In genomic region chr1:43969746-43970466, GRCh38 we compare ENCODE assay signal across 1 cellular context.
TF ChIP-seq lines count a peak whose summit lies in the region.

TSS of gene DPH2 (plus strand) at chr1:43970010. CDS start at chr1:43970176, 166 bp downstream.

TF ChIP-seq in H1, 55 proteins besides CTCF, POLR2A, EP300 and RAD21 (continued from another document):
- TF ChIP-seq HDAC2 (IDR thresholded peaks at IDR 0.05; ENCODE audit: borderline replicate concordance in 1 of 2, low read depth in 2 of 2, low read length in 2 of 2) (peak in 1 of 2 experiments; percentile 97; a peak in 1 of 4 replicates), BRCA1 (IDR thresholded peaks at IDR 0.05; ENCODE audit: low read depth, low read length) (no peak), NRF1 (IDR thresholded peaks at IDR 0.05; ENCODE audit: low read depth, low read length) (no peak), KDM4A (IDR thresholded peaks at IDR 0.05; ENCODE audit: low read depth, low read length, severe bottlenecking) (peak; percentile 38), TCF12 (IDR thresholded peaks at IDR 0.05; ENCODE audit: low read depth, low read length) (no peak), TAF7 (optimal IDR thresholded peaks at IDR 0.05; ENCODE audit: borderline replicate concordance, low read depth, low read length) (no peak), CHD7 (IDR thresholded peaks at IDR 0.05; ENCODE audit: insufficient replicate concordance, low read length) (no peak), SAP30 (IDR thresholded peaks at IDR 0.05; ENCODE audit: insufficient read depth, insufficient replicate concordance, low read length) (peak; percentile 98), SRF (IDR thresholded peaks at IDR 0.05; ENCODE audit: low read depth, low read length) (no peak), GABPA (IDR thresholded peaks at IDR 0.05; ENCODE audit: borderline replicate concordance, insufficient read depth, low read length) (peak; percentile 92), EZH2 (IDR thresholded peaks at IDR 0.05; ENCODE audit: low read depth, low read length, severe bottlenecking) (no peak), POU5F1 (IDR thresholded peaks at IDR 0.05; ENCODE audit: low read depth, low read length) (no peak), JUND (IDR thresholded peaks at IDR 0.05; ENCODE audit: low read length) (no peak), SP1 (IDR thresholded peaks at IDR 0.05; ENCODE audit: low read depth, low read length) (peak; percentile 90), MAX (IDR thresholded peaks at IDR 0.05) (peak; percentile 90), RFX5 (IDR thresholded peaks at IDR 0.05; ENCODE audit: borderline replicate concordance, low read depth, low read length) (no peak), GTF2F1 (IDR thresholded peaks at IDR 0.05; ENCODE audit: borderline replicate concordance, low read depth, low read length) (no peak), CHD1 (IDR thresholded peaks at IDR 0.05; ENCODE audit: low read depth, low read length) (no peak), CREB1 (IDR thresholded peaks at IDR 0.05) (peak; percentile 44; the same call in 1 of the 2 replicates), ZNF274 (IDR thresholded peaks at IDR 0.05; ENCODE audit: borderline replicate concordance, extremely low read depth, low read length) (no peak), YY1 (IDR thresholded peaks at IDR 0.05; ENCODE audit: low read depth, low read length) (no peak), KDM1A (IDR thresholded peaks at IDR 0.05; ENCODE audit: borderline replicate concordance, low read length) (no peak), CTBP2 (IDR thresholded peaks at IDR 0.05; ENCODE audit: borderline replicate concordance, insufficient read depth, insufficient read length, low read length) (no peak), CBX5 (IDR thresholded peaks at IDR 0.05; ENCODE audit: low read depth, low read length) (no peak), SP2 (IDR thresholded peaks at IDR 0.05; ENCODE audit: low read length) (peak; percentile 38; the same call in 1 of the 2 replicates), SP4 (IDR thresholded peaks at IDR 0.05; ENCODE audit: low read length) (no peak), RXRA (IDR thresholded peaks at IDR 0.05; ENCODE audit: insufficient read depth, low read depth, low read length) (no peak), SIRT6 (IDR thresholded peaks at IDR 0.05; ENCODE audit: low read length) (no peak), CEBPB (IDR thresholded peaks at IDR 0.05; ENCODE audit: low read depth, low read length) (no peak), NANOG (IDR thresholded peaks at IDR 0.05; ENCODE audit: insufficient read depth, low read depth, low read length, poor library complexity, severe bottlenecking) (no peak), CHD2 (IDR thresholded peaks at IDR 0.05; ENCODE audit: low read length) (peak; percentile 64), BACH1 (IDR thresholded peaks at IDR 0.05; ENCODE audit: low read length) (no peak), RBBP5 (IDR thresholded peaks at IDR 0.05; ENCODE audit: borderline replicate concordance, low read depth, low read length) (no peak), KDM5A (IDR thresholded peaks at IDR 0.05; ENCODE audit: low read length) (peak; percentile 48; the same call in 1 of the 2 replicates), HDAC6 (IDR thresholded peaks at IDR 0.05; ENCODE audit: low read depth, low read length) (no peak), ATF2 (IDR thresholded peaks at IDR 0.05; ENCODE audit: low read length) (no peak), TEAD4 (IDR thresholded peaks at IDR 0.05; ENCODE audit: low read depth, low read length) (no peak), EGR1 (IDR thresholded peaks at IDR 0.05; ENCODE audit: borderline replicate concordance, low read depth, low read length) (no peak), RNF2 (IDR thresholded peaks at IDR 0.05; ENCODE audit: borderline replicate concordance, low read depth, low read length, missing control alignments, poor library complexity, severe bottlenecking) (no peak), CBX8 (IDR thresholded peaks at IDR 0.05; ENCODE audit: borderline replicate concordance, low read depth, low read length) (no peak), ASH2L (IDR thresholded peaks at IDR 0.05; ENCODE audit: low read length) (no peak), TAF1 (IDR thresholded peaks at IDR 0.05; ENCODE audit: low read depth, low read length) (peak; percentile 47; the same call in 1 of the 2 replicates), USF2 (IDR thresholded peaks at IDR 0.05; ENCODE audit: low read length) (peak; percentile 25; the same call in 1 of the 2 replicates), POLR2AphosphoS5 (IDR thresholded peaks at IDR 0.05; ENCODE audit: low read depth, low read length) (peak; percentile 39; the same call in 1 of the 2 replicates), PHF8 (conservative IDR thresholded peaks at IDR 0.05; ENCODE audit: low read depth, low read length) (peak; percentile 63), SIX5 (IDR thresholded peaks at IDR 0.05; ENCODE audit: low read depth, low read length) (peak; percentile 81), E2F6 (IDR thresholded peaks at IDR 0.05) (no peak), FOSL1 (IDR thresholded peaks at IDR 0.05; ENCODE audit: insufficient read depth, low read depth, low read length) (no peak), TBP (IDR thresholded peaks at IDR 0.05; ENCODE audit: low read depth, low read length) (no peak), SUZ12 (IDR thresholded peaks at IDR 0.05; ENCODE audit: low read length) (no peak), JUN (IDR thresholded peaks at IDR 0.05; ENCODE audit: low read depth, low read length) (no peak), SIN3A (conservative IDR thresholded peaks at IDR 0.05 in 1 of 2, IDR thresholded peaks at IDR 0.05 in 1 of 2; ENCODE audit: low read depth in 1 of 2, low read length in 2 of 2) (peak; percentile 97; a peak in 3 of 4 replicates), MAFK (IDR thresholded peaks at IDR 0.05; ENCODE audit: low read depth, low read length) (no peak)
